Comparison of ENCODE assay signal across 14 cellular contexts in genomic region chr10:87845624-87846377, GRCh38. TPM values are rescaled to one million over a fixed set of nuclear protein-coding genes. Genes with fewer than 3 reads are reported as not detected.
DNase-seq lines count a peak whose midpoint lies in the region; ATAC-seq, FAIRE-seq and TF ChIP-seq lines count a peak whose summit lies in the region.
"Had no signal": no experiment of that assay in that cellular context is flagged by ENCODE, and none has a peak within 500 bp of the region (broad histone marks: within the 10 kb centered on the region; RNA-seq: fewer than 3 reads in every experiment).

No MANE protein-coding gene starts in this region.

- peaks cover 17% of the 10 kb centered on the region for H3K4me1 Mint-ChIP-seq in mesothelial cell of epicardium
- H3K4me1 Mint-ChIP-seq: memory B cell had no signal

- H3K36me3 Mint-ChIP-seq in mesothelial cell of epicardium = no peaks in the 10 kb centered on the region
- H3K36me3 Mint-ChIP-seq: activated CD4-positive, alpha-beta memory T cell treated with anti-CD3 and anti-CD28 coated beads for 36 hours; memory B cell had no signal

- H3K36me3 ChIP-seq in bronchial epithelial cell (ENCODE audit: control insufficient read depth, insufficient read depth, low read length) = no peaks in the 10 kb centered on the region

- ATAC-seq in HG03039 (IDR thresholded peaks at IDR 0.05; ENCODE audit: unreplicated experiment) = no peak
- ATAC-seq in GM21447 (IDR thresholded peaks at IDR 0.05; ENCODE audit: unreplicated experiment) = no peak
- no peak for ATAC-seq in GM19463 (IDR thresholded peaks at IDR 0.05; ENCODE audit: unreplicated experiment)

- H3K27me3 ChIP-seq in bronchial epithelial cell (ENCODE audit: control insufficient read depth, insufficient read depth, low read length) = no peaks in the 10 kb centered on the region

- DNase-seq in Daoy (ENCODE audit: low read depth) (peak; percentile 83), M059J (ENCODE audit: low read depth) (peak; percentile 75), bronchial epithelial cell (ENCODE audit: low read depth) (peak; percentile 92), mesothelial cell of epicardium (ENCODE audit: low spot score in 2 of 2, unreplicated experiment in 2 of 2) (no peak), SIG-M5 treated with dmso at 0.1 percent for 504 hours (lab: John Stamatoyannopoulos, UW; ENCODE audit: unreplicated experiment) (no peak)
- DNase-seq: activated CD4-positive, alpha-beta memory T cell treated with anti-CD3 and anti-CD28 coated beads for 36 hours; activated naive CD4-positive, alpha-beta T cell; glutamatergic neuron; MM.1S had no signal

- no peaks in the 10 kb centered on the region for H3K9me3 Mint-ChIP-seq in mesothelial cell of epicardium
- H3K9me3 Mint-ChIP-seq: activated CD4-positive, alpha-beta memory T cell treated with anti-CD3 and anti-CD28 coated beads for 36 hours; memory B cell had no signal

- no peaks in the 10 kb centered on the region for H3K27me3 Mint-ChIP-seq in mesothelial cell of epicardium (ENCODE audit: low read depth)
- H3K27me3 Mint-ChIP-seq: activated CD4-positive, alpha-beta memory T cell treated with anti-CD3 and anti-CD28 coated beads for 36 hours; memory B cell; progenitor cell of endocrine pancreas had no signal

- no peak overlapping the region for H3K4me3 Mint-ChIP-seq in mesothelial cell of epicardium
- H3K4me3 Mint-ChIP-seq: activated CD4-positive, alpha-beta memory T cell treated with anti-CD3 and anti-CD28 coated beads for 36 hours; memory B cell had no signal

- peak overlapping the region; percentile 64 for H3K27ac Mint-ChIP-seq in mesothelial cell of epicardium
- H3K27ac Mint-ChIP-seq: activated CD4-positive, alpha-beta memory T cell treated with anti-CD3 and anti-CD28 coated beads for 36 hours; memory B cell; progenitor cell of endocrine pancreas had no signal

- no peak overlapping the region for H3K4me3 ChIP-seq in bronchial epithelial cell (ENCODE audit: low read depth, low read length)

- FAIRE-seq in bronchial epithelial cell (lab: Jason Lieb, UNC) = no peak

- TF ChIP-seq CTCF in bronchial epithelial cell (IDR thresholded peaks at IDR 0.05; ENCODE audit: insufficient read depth, low read length, severe bottlenecking) (no peak), mesothelial cell of epicardium (IDR thresholded peaks at IDR 0.05; ENCODE audit: unreplicated experiment) (no peak)

RNA-seq across cellular contexts. Expression of gene KLLN, which starts 17.5 kb away (rescaled TPM):
- 0.12 TPM in 1 of 2 replicates, not detected in the other for total RNA-seq in Daoy (2014; rRNA removed; shearing (Covaris generic))
- total RNA-seq in M059J (2014; rRNA removed; shearing (Covaris generic)) = 0.02 and 0.69 TPM in 2 replicates
- total RNA-seq in bronchial epithelial cell = 0.13 and 0.26 TPM in 2 replicates
- 1.1 to 1.2 TPM (median 1.2 TPM) in 3 replicates for total RNA-seq in mesothelial cell of epicardium

RNA-seq across cellular contexts. Expression of gene PTEN, which starts 17.6 kb away (rescaled TPM):
- total RNA-seq in Daoy (2014; rRNA removed; shearing (Covaris generic)) = 33.3 and 39.9 TPM in 2 replicates
- total RNA-seq in M059J (2014; rRNA removed; shearing (Covaris generic)) = 7.1 and 15.4 TPM in 2 replicates
- total RNA-seq in bronchial epithelial cell (90.0 and 101 TPM in 2 replicates), mesothelial cell of epicardium (72.7 to 77.9 TPM (median 72.7 TPM) in 3 replicates)

RNA-seq across cellular contexts. Expression of gene ATAD1, which starts 27.8 kb away (rescaled TPM):
- total RNA-seq in Daoy (2014; rRNA removed; shearing (Covaris generic)) = 33.9 and 35.5 TPM in 2 replicates
- 21.4 and 40.7 TPM in 2 replicates for total RNA-seq in M059J (2014; rRNA removed; shearing (Covaris generic))
- total RNA-seq in bronchial epithelial cell (63.0 and 73.7 TPM in 2 replicates), mesothelial cell of epicardium (49.1 to 54.3 TPM (median 50.2 TPM) in 3 replicates)

Comparison
In these comparisons a context has a peak if more than half of its experiments do, and no peak if none do; other contexts are left out.
1. DNase-seq: peak in Daoy (single experiment), M059J (single experiment) and bronchial epithelial cell (single experiment); none in mesothelial cell of epicardium (0 of 2) and SIG-M5 treated with dmso at 0.1 percent for 504 hours (single experiment).